ENCODE assay signal across 1 cellular context in genomic region chr15:43238691-43239131, GRCh38.
TF ChIP-seq lines count a peak whose summit lies in the region.

No MANE protein-coding gene starts in this region.

TF ChIP-seq in HepG2, 621 proteins besides CTCF, POLR2A, EP300 and RAD21:
- no peak for TF ChIP-seq MYC (CRISPR knock-in tag; IDR thresholded peaks at IDR 0.05; ENCODE audit: borderline replicate concordance)
- TF ChIP-seq ZNF124 (CRISPR knock-in tag; IDR thresholded peaks at IDR 0.05): no peak
- TF ChIP-seq CREB1 (IDR thresholded peaks at IDR 0.05): peak; percentile 70; the same call in 1 of the 2 replicates
- TF ChIP-seq CREB1 (CRISPR knock-in tag; IDR thresholded peaks at IDR 0.05): no peak
- TF ChIP-seq TFDP1 (CRISPR knock-in tag; IDR thresholded peaks at IDR 0.05; ENCODE audit: borderline replicate concordance): no peak
- no peak for TF ChIP-seq NFIC (IDR thresholded peaks at IDR 0.05; ENCODE audit: low read length)
- no peak for TF ChIP-seq TEF (CRISPR knock-in tag; IDR thresholded peaks at IDR 0.05)
- TF ChIP-seq ZNF687 (CRISPR knock-in tag; IDR thresholded peaks at IDR 0.05): peak; percentile 13; the same call in 1 of the 2 replicates
- no peak for TF ChIP-seq MAFG (CRISPR knock-in tag; IDR thresholded peaks at IDR 0.05)
- no peak for TF ChIP-seq YEATS4 (CRISPR knock-in tag; IDR thresholded peaks at IDR 0.05; ENCODE audit: borderline replicate concordance)
- no peak for TF ChIP-seq PPARG (CRISPR knock-in tag; conservative IDR thresholded peaks at IDR 0.05)
- TF ChIP-seq SNAPC4 (CRISPR knock-in tag; IDR thresholded peaks at IDR 0.05): no peak
